Comparison of ENCODE assay signal across 3 cellular contexts in the genomic region with DNA sequence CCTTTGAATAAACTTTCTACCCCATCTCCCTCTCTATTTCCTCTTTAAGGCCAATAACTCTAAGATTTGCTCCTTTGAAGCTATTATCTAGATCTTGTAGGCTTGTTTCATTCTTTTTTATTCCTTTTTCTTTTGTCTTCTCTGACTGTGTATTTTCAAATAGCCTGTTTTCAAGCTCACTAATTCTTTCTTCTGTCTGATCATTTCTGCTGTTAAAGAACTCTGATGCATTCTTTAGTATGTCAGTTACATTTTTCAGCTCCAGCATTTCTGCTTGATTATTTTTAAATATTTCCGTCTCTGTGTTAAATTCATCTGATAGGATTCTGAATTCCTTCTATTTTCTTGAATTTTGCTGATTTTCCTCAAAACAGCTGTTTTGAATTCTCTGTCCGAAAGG.
TF ChIP-seq lines count a peak whose summit lies in the region.

No MANE protein-coding gene starts in this region.

TF ChIP-seq in SK-N-SH treated with all-trans-retinoic acid at 6 μM for 48 hours, 23 proteins besides CTCF, POLR2A, EP300 and RAD21:
- TF ChIP-seq ZFP30 (CRISPR knock-in tag; IDR thresholded peaks at IDR 0.05): peak; percentile 98
- no peak for TF ChIP-seq PATZ1 (CRISPR knock-in tag; IDR thresholded peaks at IDR 0.05; ENCODE audit: borderline replicate concordance)

TF ChIP-seq in SK-N-SH, 30 proteins besides CTCF, POLR2A, EP300 and RAD21:
- no peak for TF ChIP-seq RCOR1 (IDR thresholded peaks at IDR 0.05; ENCODE audit: low read length)
- no peak for TF ChIP-seq TCF12 (IDR thresholded peaks at IDR 0.05)
- no peak for TF ChIP-seq YY1 (IDR thresholded peaks at IDR 0.05; ENCODE audit: low read depth)

TF ChIP-seq in HepG2, 621 proteins besides CTCF, POLR2A, EP300 and RAD21:
- TF ChIP-seq ZNF160 (CRISPR knock-in tag; IDR thresholded peaks at IDR 0.05) (peak; percentile 97), ZNF773 (CRISPR knock-in tag; IDR thresholded peaks at IDR 0.05; ENCODE audit: borderline replicate concordance) (no peak), ZNF713 (CRISPR knock-in tag; IDR thresholded peaks at IDR 0.05) (no peak), POLR2AphosphoS5 (IDR thresholded peaks at IDR 0.05; ENCODE audit: low read depth, low read length) (no peak), ZNF382 (CRISPR knock-in tag; IDR thresholded peaks at IDR 0.05; ENCODE audit: borderline replicate concordance) (no peak)
